Comparison of ENCODE assay signal across 7 cellular contexts in genomic region chr22:25561927-25562326, GRCh38. TPM values are rescaled to one million over a fixed set of nuclear protein-coding genes. Genes with fewer than 3 reads are reported as not detected.
A peak's percentile ranks its signal among the peaks of the same experiment; 100 is the strongest.
DNase-seq lines count a peak whose midpoint lies in the region; ATAC-seq, FAIRE-seq and TF ChIP-seq lines count a peak whose summit lies in the region.
"Not testable (repeated sequence)": the region's sequence is repeated elsewhere in the genome, so short reads cannot be mapped to it uniquely, and the experiment has no call there.

No MANE protein-coding gene starts in this region.

- intact Hi-C loops in OCI-LY7 (cut with micrococcal nuclease; ENCODE audit: unreplicated experiment) = loop anchor here (2.0 kb wide), 1 partner anchor 145 kb away; no protein-coding TSS in a partner anchor
- intact Hi-C loops in dendritic cell treated with granulocyte-macrophage colony-stimulating factor and Interleukin-4, amounts not matched to agents 40 ng/mL and 50 ng/mL, for 4 days (cut with micrococcal nuclease) = not testable (repeated sequence)

- H3K27ac ChIP-seq in Karpas-422 (ENCODE audit: low read length); OCI-LY7 (ENCODE audit: low read depth, low read length, poor library complexity, severe bottlenecking): not testable (repeated sequence)

- H3K9me3 Mint-ChIP-seq in activated T-cell treated with anti-CD3 and anti-CD28 coated beads, Interleukin-2, amount 50 U/mL, for 72 hours; dendritic cell treated with granulocyte-macrophage colony-stimulating factor and Interleukin-4, amounts not matched to agents 40 ng/mL and 50 ng/mL, for 4 days; stimulated activated memory B cell treated with anti-CD40 and anti-IgM and Interleukin-4, amounts not matched to agents 10 μg/mL and 1 μg/mL and 100 μg/mL, for 72 hours: not testable (repeated sequence)

- H3K9me3 ChIP-seq in Karpas-422 (ENCODE audit: low read length); OCI-LY7 (ENCODE audit: low read length): not testable (repeated sequence)

- peak; percentile 92 for FAIRE-seq in GM12892 (lab: Jason Lieb, UNC)

- not testable (repeated sequence) for H3K79me2 ChIP-seq in Karpas-422 (ENCODE audit: low read length)
- peaks cover 18% of the 10 kb centered on the region; the same call in 1 of the 2 replicates for H3K79me2 ChIP-seq in OCI-LY7 (ENCODE audit: insufficient read depth, low read depth, low read length)

- H3K4me3 ChIP-seq in Karpas-422 (ENCODE audit: low read length); OCI-LY7 (ENCODE audit: low read depth, low read length, poor library complexity, severe bottlenecking): not testable (repeated sequence)

- H3K4me1 Mint-ChIP-seq in activated T-cell treated with anti-CD3 and anti-CD28 coated beads, Interleukin-2, amount 50 U/mL, for 72 hours (ENCODE audit: low read depth) = peaks cover 47% of the 10 kb centered on the region
- H3K4me1 Mint-ChIP-seq in dendritic cell treated with granulocyte-macrophage colony-stimulating factor and Interleukin-4, amounts not matched to agents 40 ng/mL and 50 ng/mL, for 4 days (ENCODE audit: low read depth) = peaks cover 37% of the 10 kb centered on the region
- peaks cover 68% of the 10 kb centered on the region for H3K4me1 Mint-ChIP-seq in stimulated activated memory B cell treated with anti-CD40 and anti-IgM and Interleukin-4, amounts not matched to agents 10 μg/mL and 1 μg/mL and 100 μg/mL, for 72 hours

- TF ChIP-seq CTCF in OCI-LY7 (conservative IDR thresholded peaks at IDR 0.05; ENCODE audit: low read length) = not testable (repeated sequence)

- DNase-seq in CD1c-positive myeloid dendritic cell (ENCODE audit: extremely low spot score) (peak; percentile 51), Karpas-422 (peak; percentile 44), OCI-LY7 (ENCODE audit: low spot score) (peak; percentile 69)
- DNase-seq in GM12892 (ENCODE audit: insufficient read length); activated T-cell treated with anti-CD3 and anti-CD28 coated beads, Interleukin-2, amount 50 U/mL, for 72 hours: not testable (repeated sequence)

- BruUV-seq in OCI-LY7 (replicated peaks; lab: Mats Ljungman, UMichigan) = not testable (repeated sequence)

- not testable (repeated sequence) for TF ChIP-seq POLR2A in GM12892 (IDR thresholded peaks at IDR 0.05; ENCODE audit: low read depth, low read length)

- not testable (repeated sequence) for H3K36me3 ChIP-seq in Karpas-422 (ENCODE audit: insufficient read depth, low read length); OCI-LY7 (ENCODE audit: insufficient read depth, low read length)

- ATAC-seq in activated T-cell treated with anti-CD3 and anti-CD28 coated beads, Interleukin-2, amount 50 U/mL, for 72 hours (replicated peaks in 1 of 2) = not testable (repeated sequence)
- ATAC-seq in stimulated activated memory B cell treated with anti-CD40 and anti-IgM and Interleukin-4, amounts not matched to agents 10 μg/mL and 1 μg/mL and 100 μg/mL, for 72 hours = peak; percentile 59

- H3K4me2 ChIP-seq in Karpas-422 (ENCODE audit: low read depth, low read length, poor library complexity, severe bottlenecking) = not testable (repeated sequence)
- H3K4me2 ChIP-seq in OCI-LY7 (ENCODE audit: low read length) = peak overlapping the region; percentile 99

- peak overlapping the region; percentile 20 to 27 for H3K4me3 Mint-ChIP-seq in activated T-cell treated with anti-CD3 and anti-CD28 coated beads, Interleukin-2, amount 50 U/mL, for 72 hours
- H3K4me3 Mint-ChIP-seq in dendritic cell treated with granulocyte-macrophage colony-stimulating factor and Interleukin-4, amounts not matched to agents 40 ng/mL and 50 ng/mL, for 4 days = not testable (repeated sequence)
- peak overlapping the region; percentile 22 for H3K4me3 Mint-ChIP-seq in stimulated activated memory B cell treated with anti-CD40 and anti-IgM and Interleukin-4, amounts not matched to agents 10 μg/mL and 1 μg/mL and 100 μg/mL, for 72 hours

- H3K27me3 Mint-ChIP-seq in activated T-cell treated with anti-CD3 and anti-CD28 coated beads, Interleukin-2, amount 50 U/mL, for 72 hours (ENCODE audit: low read depth) = peaks cover 14% of the 10 kb centered on the region
- not testable (repeated sequence) for H3K27me3 Mint-ChIP-seq in dendritic cell treated with granulocyte-macrophage colony-stimulating factor and Interleukin-4, amounts not matched to agents 40 ng/mL and 50 ng/mL, for 4 days; stimulated activated memory B cell treated with anti-CD40 and anti-IgM and Interleukin-4, amounts not matched to agents 10 μg/mL and 1 μg/mL and 100 μg/mL, for 72 hours

- CTCF ChIA-PET in OCI-LY7 (lab: Charles Lee; ENCODE audit: unreplicated experiment) = not testable (repeated sequence)

- not testable (repeated sequence) for H3K9ac ChIP-seq in Karpas-422 (ENCODE audit: low read length)

- POLR2A ChIA-PET in OCI-LY7 (lab: Charles Lee) = not testable (repeated sequence)

- H2AFZ ChIP-seq in Karpas-422 (ENCODE audit: low read length); OCI-LY7 (ENCODE audit: low read length): not testable (repeated sequence)

- H3K27me3 ChIP-seq in Karpas-422 (ENCODE audit: low read length) = not testable (repeated sequence)

- peaks cover 25% of the 10 kb centered on the region for H3K4me1 ChIP-seq in Karpas-422 (ENCODE audit: low read length)
- peaks cover 36% of the 10 kb centered on the region for H3K4me1 ChIP-seq in OCI-LY7 (ENCODE audit: insufficient read depth, low read length, poor library complexity, severe bottlenecking)

- not testable (repeated sequence) for H3K36me3 Mint-ChIP-seq in activated T-cell treated with anti-CD3 and anti-CD28 coated beads, Interleukin-2, amount 50 U/mL, for 72 hours (ENCODE audit: insufficient read depth in 2 of 2); stimulated activated memory B cell treated with anti-CD40 and anti-IgM and Interleukin-4, amounts not matched to agents 10 μg/mL and 1 μg/mL and 100 μg/mL, for 72 hours
- peaks cover 23% of the 10 kb centered on the region for H3K36me3 Mint-ChIP-seq in dendritic cell treated with granulocyte-macrophage colony-stimulating factor and Interleukin-4, amounts not matched to agents 40 ng/mL and 50 ng/mL, for 4 days (ENCODE audit: low read depth)

- not testable (repeated sequence) for H3K9me2 ChIP-seq in Karpas-422 (replicated peaks; ENCODE audit: insufficient read depth, low read length); OCI-LY7 (ENCODE audit: insufficient read depth, low read length)

- not testable (repeated sequence) for H3K27ac Mint-ChIP-seq in activated T-cell treated with anti-CD3 and anti-CD28 coated beads, Interleukin-2, amount 50 U/mL, for 72 hours
- peak overlapping the region; percentile 94 for H3K27ac Mint-ChIP-seq in dendritic cell treated with granulocyte-macrophage colony-stimulating factor and Interleukin-4, amounts not matched to agents 40 ng/mL and 50 ng/mL, for 4 days
- peak overlapping the region; percentile 89 for H3K27ac Mint-ChIP-seq in stimulated activated memory B cell treated with anti-CD40 and anti-IgM and Interleukin-4, amounts not matched to agents 10 μg/mL and 1 μg/mL and 100 μg/mL, for 72 hours

- H4K20me1 ChIP-seq in Karpas-422 (ENCODE audit: insufficient read depth, low read depth, low read length); OCI-LY7 (ENCODE audit: insufficient read depth, low read length): not testable (repeated sequence)

RNA-seq across cellular contexts. Expression of gene GRK3, which starts 2.5 kb away (rescaled TPM):
- polyA plus RNA-seq in GM12892 (2012; ENCODE audit: missing spikeins) = 14.4 TPM
- 1.4 and 2.0 TPM in 2 replicates for total RNA-seq in Karpas-422 (2014; rRNA removed; shearing (Covaris generic); ENCODE audit: low replicate concordance)
- total RNA-seq in OCI-LY7 (2014; rRNA removed; shearing (Covaris generic)) = 11.1 and 14.2 TPM in 2 replicates
- 39.3 and 39.5 TPM in 2 replicates for total RNA-seq in OCI-LY7 (2022)
- total RNA-seq in activated T-cell treated with anti-CD3 and anti-CD28 coated beads, Interleukin-2, amount 50 U/mL, for 72 hours = 10 to 100 TPM; 25.9 to 31.9 TPM
